1 cellular context compared by ENCODE assay signal in genomic region chr13:110244926-110245325, GRCh38.
TF ChIP-seq lines count a peak whose summit lies in the region.

No MANE protein-coding gene starts in this region.

TF ChIP-seq in IMR-90, 13 proteins besides CTCF, POLR2A, EP300 and RAD21:
- TF ChIP-seq MAZ (IDR thresholded peaks at IDR 0.05; ENCODE audit: borderline replicate concordance, low read depth, low read length) (no peak), RFX5 (IDR thresholded peaks at IDR 0.05; ENCODE audit: low read depth, low read length) (no peak), SMC3 (IDR thresholded peaks at IDR 0.05; ENCODE audit: low read depth, low read length) (no peak), CHD1 (IDR thresholded peaks at IDR 0.05; ENCODE audit: low read depth, low read length) (no peak), CEBPB (IDR thresholded peaks at IDR 0.05; ENCODE audit: low read depth, low read length) (no peak), NFE2L2 (IDR thresholded peaks at IDR 0.05; ENCODE audit: low read depth, low read length) (no peak), MAFK (IDR thresholded peaks at IDR 0.05; ENCODE audit: low read depth, low read length) (no peak), ELK1 (IDR thresholded peaks at IDR 0.05; ENCODE audit: borderline replicate concordance, low read depth, low read length) (no peak), BHLHE40 (IDR thresholded peaks at IDR 0.05; ENCODE audit: low read depth, low read length) (no peak), RCOR1 (IDR thresholded peaks at IDR 0.05; ENCODE audit: insufficient replicate concordance, low read length) (no peak), FOS (IDR thresholded peaks at IDR 0.05; ENCODE audit: low read depth, low read length) (no peak), MXI1 (IDR thresholded peaks at IDR 0.05; ENCODE audit: borderline replicate concordance, low read depth, low read length) (no peak)
- TF ChIP-seq, protein P1, sequence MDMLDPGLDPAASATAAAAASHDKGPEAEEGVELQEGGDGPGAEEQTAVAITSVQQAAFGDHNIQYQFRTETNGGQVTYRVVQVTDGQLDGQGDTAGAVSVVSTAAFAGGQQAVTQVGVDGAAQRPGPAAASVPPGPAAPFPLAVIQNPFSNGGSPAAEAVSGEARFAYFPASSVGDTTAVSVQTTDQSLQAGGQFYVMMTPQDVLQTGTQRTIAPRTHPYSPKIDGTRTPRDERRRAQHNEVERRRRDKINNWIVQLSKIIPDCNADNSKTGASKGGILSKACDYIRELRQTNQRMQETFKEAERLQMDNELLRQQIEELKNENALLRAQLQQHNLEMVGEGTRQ (IDR thresholded peaks at IDR 0.05; ENCODE audit: low read depth, low read length): no peak
